14 cellular contexts compared by ENCODE assay signal in the genomic region with DNA sequence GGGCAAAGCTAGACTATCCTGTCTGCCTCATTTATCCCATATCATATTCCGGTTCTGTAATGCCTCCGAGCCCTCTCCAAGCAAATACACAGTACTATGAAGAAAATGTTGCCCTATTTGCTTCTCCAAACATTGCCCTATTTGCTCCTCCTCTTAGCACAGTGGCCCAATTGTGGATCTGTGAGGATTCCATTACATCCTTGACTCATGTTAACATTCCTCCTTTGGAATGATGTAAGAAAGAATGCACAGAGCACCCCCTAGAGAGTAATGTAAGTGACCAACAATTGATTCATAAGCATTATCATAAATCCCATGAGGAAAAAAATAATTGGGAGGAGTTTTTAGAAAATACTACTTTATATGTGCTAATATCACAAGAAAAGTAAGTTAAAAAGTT. TPM values are rescaled to one million over a fixed set of nuclear protein-coding genes. Genes with fewer than 3 reads are reported as not detected.
DNase-seq lines count a peak whose midpoint lies in the region; ATAC-seq, FAIRE-seq and TF ChIP-seq lines count a peak whose summit lies in the region.
"Had no signal": no experiment of that assay in that cellular context is flagged by ENCODE, and none has a peak within 500 bp of the region (broad histone marks: within the 10 kb centered on the region; RNA-seq: fewer than 3 reads in every experiment).

No MANE protein-coding gene starts in this region.

- H3K4me1 ChIP-seq in mesenchymal stem cell (ENCODE audit: control insufficient read depth, insufficient read depth, low read depth, low read length) (no peaks in the 10 kb centered on the region), kidney (ENCODE audit: control insufficient read depth in 1 of 2, insufficient read depth in 1 of 2, low read depth in 1 of 2, low read length in 2 of 2) (no peaks in the 10 kb centered on the region)
- H3K4me1 ChIP-seq: spleen had no signal

- no peak overlapping the region for H4K8ac ChIP-seq in mesenchymal stem cell (ENCODE audit: low read length)

- H4K91ac ChIP-seq in mesenchymal stem cell (ENCODE audit: low read length), result no peak overlapping the region

- H3K4ac ChIP-seq in mesenchymal stem cell (ENCODE audit: low read depth in 1 of 2, low read length in 2 of 2), result no peak overlapping the region

- TF ChIP-seq CTCF in bronchial epithelial cell (IDR thresholded peaks at IDR 0.05; ENCODE audit: insufficient read depth, low read length, severe bottlenecking) (peak; percentile 27), kidney (IDR thresholded peaks at IDR 0.05; ENCODE audit: borderline replicate concordance, extremely low read depth, insufficient read depth) (no peak)

- H3K4me3 ChIP-seq in bronchial epithelial cell (ENCODE audit: low read depth, low read length) (no peak overlapping the region), mesenchymal stem cell (ENCODE audit: insufficient read depth in 1 of 2, low read depth in 1 of 2, low read length in 2 of 2) (no peak overlapping the region), kidney (ENCODE audit: low read length in 2 of 2) (no peak overlapping the region)
- H3K4me3 ChIP-seq: spleen had no signal

- H3K4me2 ChIP-seq in mesenchymal stem cell (ENCODE audit: low read length, poor library complexity, severe bottlenecking), result no peak overlapping the region

- H2AK5ac ChIP-seq in mesenchymal stem cell (ENCODE audit: low read length, severe bottlenecking), result no peak overlapping the region

- DNase-seq in Daoy (ENCODE audit: low read depth) (peak; percentile 36), LHCN-M2 (ENCODE audit: low read depth) (peak; percentile 86), bronchial epithelial cell (ENCODE audit: low read depth) (peak; percentile 87), mesenchymal stem cell (peak; percentile 22), HEK293T (ENCODE audit: extremely low spot score) (no peak), kidney (no peak)
- no peak for DNase-seq in activated CD8-positive, alpha-beta memory T cell treated with anti-CD3 and anti-CD28 coated beads, Interleukin-2, amount 50 U/mL, for 48 hours
- DNase-seq: activated CD4-positive, alpha-beta memory T cell treated with anti-CD3 and anti-CD28 coated beads for 36 hours; activated naive CD4-positive, alpha-beta T cell treated with anti-CD3 and anti-CD28 coated beads, Interleukin-2, amount 50 U/mL, for 16 hours; naive B cell; spleen; T-cell had no signal

- no peak overlapping the region for H2BK12ac ChIP-seq in mesenchymal stem cell (ENCODE audit: low read length in 2 of 2)

- no peak overlapping the region for H2BK5ac ChIP-seq in mesenchymal stem cell (ENCODE audit: low read depth, low read length, poor library complexity, severe bottlenecking)

- H3K79me1 ChIP-seq in mesenchymal stem cell (replicated peaks; ENCODE audit: low read length, poor library complexity, severe bottlenecking), result no peaks in the 10 kb centered on the region

- no peak overlapping the region for H2BK120ac ChIP-seq in mesenchymal stem cell (ENCODE audit: low read depth, low read length)

- 78% methylated on average over 2 of the region's 2 CpGs for WGBS in mesenchymal stem cell

- H2AFZ ChIP-seq in mesenchymal stem cell (ENCODE audit: low read depth, low read length), result no peak overlapping the region

- H3K9ac ChIP-seq in mesenchymal stem cell (ENCODE audit: low read length) (no peak overlapping the region), kidney (ENCODE audit: low read length in 2 of 2) (no peak overlapping the region)

- no peaks in the 10 kb centered on the region for H3K36me3 ChIP-seq in bronchial epithelial cell (ENCODE audit: control insufficient read depth, insufficient read depth, low read length)
- H3K36me3 ChIP-seq in mesenchymal stem cell (ENCODE audit: control insufficient read depth in 1 of 2, insufficient read depth in 2 of 2, low read depth in 1 of 2, low read length in 2 of 2), result no peaks in the 10 kb centered on the region
- H3K36me3 ChIP-seq in kidney (ENCODE audit: control insufficient read depth in 1 of 2, insufficient read depth in 2 of 2, low read length in 2 of 2), result no peaks in the 10 kb centered on the region
- H3K36me3 ChIP-seq: spleen had no signal

- H3K14ac ChIP-seq in mesenchymal stem cell (ENCODE audit: low read length in 2 of 2), result no peak overlapping the region

- no peak for FAIRE-seq in bronchial epithelial cell (lab: Jason Lieb, UNC)
- FAIRE-seq in kidney (lab: Jason Lieb, UNC), result no peak

- POLR2A ChIA-PET in HEK293T (lab: Yijun Ruan, JAX), result no interaction called here

- CTCF ChIA-PET in HEK293T (lab: Yijun Ruan, JAX), result no interaction called here

- H3K27me3 ChIP-seq in bronchial epithelial cell (ENCODE audit: control insufficient read depth, insufficient read depth, low read length) (no peaks in the 10 kb centered on the region), mesenchymal stem cell (ENCODE audit: control insufficient read depth in 1 of 2, insufficient read depth in 1 of 2, low read length in 2 of 2) (peaks cover 0 to under 1% of the 10 kb centered on the region in 2 experiments)

- H3K9me3 ChIP-seq in mesenchymal stem cell (ENCODE audit: control insufficient read depth, low read length) (no peaks in the 10 kb centered on the region), kidney (ENCODE audit: control insufficient read depth in 1 of 2, low read length in 2 of 2) (no peaks in the 10 kb centered on the region)
- H3K9me3 ChIP-seq: spleen had no signal

- intact Hi-C loops in kidney (cut with DNase I), result no loop called here

- H3K27ac ChIP-seq in mesenchymal stem cell (ENCODE audit: low read length, poor library complexity, severe bottlenecking) (no peak overlapping the region), kidney (ENCODE audit: low read depth in 2 of 2, low read length in 2 of 2) (no peak overlapping the region)
- H3K27ac ChIP-seq: spleen had no signal

- no peak overlapping the region for H3K23ac ChIP-seq in mesenchymal stem cell (ENCODE audit: low read length in 2 of 2)

- no peak overlapping the region for H2BK15ac ChIP-seq in mesenchymal stem cell (ENCODE audit: low read depth, poor library complexity, severe bottlenecking)

- H3K18ac ChIP-seq in mesenchymal stem cell (ENCODE audit: low read depth in 1 of 2, low read length in 2 of 2), result no peak overlapping the region

- ATAC-seq in GM19023 (IDR thresholded peaks at IDR 0.05; ENCODE audit: unreplicated experiment), result no peak
- ATAC-seq: T-cell had no signal

TF ChIP-seq in HEK293T, 16 proteins besides CTCF, POLR2A, EP300 and RAD21:
- TF ChIP-seq ELF4 (IDR thresholded peaks at IDR 0.05) (no peak), ZNF384 (IDR thresholded peaks at IDR 0.05) (no peak), BHLHE40 (IDR thresholded peaks at IDR 0.05; ENCODE audit: borderline replicate concordance) (no peak), SP1 (IDR thresholded peaks at IDR 0.05) (no peak), NFRKB (IDR thresholded peaks at IDR 0.05) (no peak), FOXA1 (IDR thresholded peaks at IDR 0.05) (no peak)

RNA-seq across cellular contexts. Expression of a gene that starts 11.3 kb away (rescaled TPM):
- total RNA-seq in Daoy (2014; rRNA removed; shearing (Covaris generic)), result 0.03 and 0.29 TPM in 2 replicates
- total RNA-seq in LHCN-M2 (2014; rRNA removed), result 0.32 and 0.40 TPM in 2 replicates
- polyA plus RNA-seq in LHCN-M2 (2012), result 0.10 TPM
- 1.1 and 2.4 TPM in 2 replicates for total RNA-seq in bronchial epithelial cell
- polyA plus RNA-seq in mesenchymal stem cell (2013, experiment 1 of 2), result 0.04 TPM
- polyA plus RNA-seq in mesenchymal stem cell (2013, experiment 2 of 2), result 0.10 TPM
- 6.0 TPM for total RNA-seq in kidney
- 6.0 TPM for polyA plus RNA-seq in kidney (ENCODE audit: insufficient read depth, low read depth, low replicate concordance)
- total RNA-seq: activated CD4-positive, alpha-beta memory T cell treated with anti-CD3 and anti-CD28 coated beads for 36 hours; dermis microvascular lymphatic vessel endothelial cell; T-cell had no signal

Comparison
In these comparisons a context has a peak if more than half of its experiments do, and no peak if none do; other contexts are left out.
1. DNase-seq: peak in Daoy (single experiment), LHCN-M2 (single experiment), bronchial epithelial cell (single experiment) and mesenchymal stem cell (single experiment); none in activated CD8-positive, alpha-beta memory T cell treated with anti-CD3 and anti-CD28 coated beads, Interleukin-2, amount 50 U/mL, for 48 hours (single experiment), HEK293T (single experiment) and kidney (single experiment).